Comparison of ENCODE assay signal across 1 cellular context in the genomic region with DNA sequence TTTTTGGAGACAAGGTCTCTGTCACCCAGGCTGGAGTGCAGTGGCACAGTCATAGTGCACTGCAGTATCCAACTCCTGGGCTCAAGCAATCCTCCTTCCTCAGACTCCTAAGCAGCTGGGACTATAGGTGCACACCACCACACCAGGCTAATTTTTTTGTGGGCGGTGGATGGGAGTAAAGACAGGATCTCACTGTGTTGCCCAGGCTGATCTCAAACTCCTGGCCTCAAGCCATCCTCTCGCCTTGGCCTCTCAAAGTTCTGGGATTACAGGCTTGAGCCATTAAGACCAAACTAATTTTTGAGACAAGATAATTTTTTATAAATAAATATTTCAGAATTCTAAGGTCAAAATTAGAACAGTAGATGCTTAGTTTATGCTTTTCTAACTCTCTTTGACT.
TF ChIP-seq lines count a peak whose summit lies in the region.

No MANE protein-coding gene starts in this region.

TF ChIP-seq in IMR-90, 13 proteins besides CTCF, POLR2A, EP300 and RAD21:
- TF ChIP-seq FOS (IDR thresholded peaks at IDR 0.05; ENCODE audit: low read depth, low read length) (no peak), MXI1 (IDR thresholded peaks at IDR 0.05; ENCODE audit: borderline replicate concordance, low read depth, low read length) (no peak), MAZ (IDR thresholded peaks at IDR 0.05; ENCODE audit: borderline replicate concordance, low read depth, low read length) (no peak), RFX5 (IDR thresholded peaks at IDR 0.05; ENCODE audit: low read depth, low read length) (no peak), ELK1 (IDR thresholded peaks at IDR 0.05; ENCODE audit: borderline replicate concordance, low read depth, low read length) (no peak), RCOR1 (IDR thresholded peaks at IDR 0.05; ENCODE audit: insufficient replicate concordance, low read length) (no peak), BHLHE40 (IDR thresholded peaks at IDR 0.05; ENCODE audit: low read depth, low read length) (no peak), MAFK (IDR thresholded peaks at IDR 0.05; ENCODE audit: low read depth, low read length) (no peak), CEBPB (IDR thresholded peaks at IDR 0.05; ENCODE audit: low read depth, low read length) (no peak), CHD1 (IDR thresholded peaks at IDR 0.05; ENCODE audit: low read depth, low read length) (no peak), SMC3 (IDR thresholded peaks at IDR 0.05; ENCODE audit: low read depth, low read length) (no peak), NFE2L2 (IDR thresholded peaks at IDR 0.05; ENCODE audit: low read depth, low read length) (no peak)
- TF ChIP-seq, protein P1, sequence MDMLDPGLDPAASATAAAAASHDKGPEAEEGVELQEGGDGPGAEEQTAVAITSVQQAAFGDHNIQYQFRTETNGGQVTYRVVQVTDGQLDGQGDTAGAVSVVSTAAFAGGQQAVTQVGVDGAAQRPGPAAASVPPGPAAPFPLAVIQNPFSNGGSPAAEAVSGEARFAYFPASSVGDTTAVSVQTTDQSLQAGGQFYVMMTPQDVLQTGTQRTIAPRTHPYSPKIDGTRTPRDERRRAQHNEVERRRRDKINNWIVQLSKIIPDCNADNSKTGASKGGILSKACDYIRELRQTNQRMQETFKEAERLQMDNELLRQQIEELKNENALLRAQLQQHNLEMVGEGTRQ (IDR thresholded peaks at IDR 0.05; ENCODE audit: low read depth, low read length), result no peak
